In the genomic region with DNA sequence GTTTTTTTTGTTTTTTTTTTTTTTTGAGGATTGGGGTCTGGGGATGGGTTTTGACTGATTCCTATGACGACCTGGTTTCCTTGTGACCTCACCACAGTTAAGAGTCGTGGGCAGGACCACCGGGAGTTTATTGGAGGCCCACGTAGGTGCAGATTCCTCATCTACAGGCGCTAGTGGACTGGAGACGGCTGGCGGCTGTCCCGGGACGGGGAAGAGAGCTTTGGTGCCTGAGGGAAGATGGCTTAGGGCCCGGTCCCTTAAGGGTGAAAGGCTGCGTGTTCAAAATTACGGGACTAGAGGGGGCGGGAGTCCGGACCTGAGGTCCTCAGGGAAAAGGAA, we compare ENCODE assay signal across 8 cellular contexts. TPM values are rescaled to one million over a fixed set of nuclear protein-coding genes. Genes with fewer than 3 reads are reported as not detected.
DNase-seq lines count a peak whose midpoint lies in the region; ATAC-seq and TF ChIP-seq lines count a peak whose summit lies in the region.

No MANE protein-coding gene starts in this region.

- peak in 2 of 4 donors; percentile 2 to 17 for ATAC-seq in heart left ventricle
- no peak for ATAC-seq in HG02642 (IDR thresholded peaks at IDR 0.05; ENCODE audit: poor library complexity, unreplicated experiment)
- no peak for ATAC-seq in HG03442 (IDR thresholded peaks at IDR 0.05; ENCODE audit: unreplicated experiment)

- peak overlapping the region; percentile 99 for H3K9ac ChIP-seq in SK-N-SH

- peaks cover 3% of the 10 kb centered on the region for H3K4me1 Mint-ChIP-seq in glutamatergic neuron (ENCODE audit: low read depth, unreplicated experiment)

- H3K27ac ChIP-seq in SK-N-SH (ENCODE audit: low read depth in 2 of 2, low read length in 1 of 2) (peak overlapping the region; percentile 34 to 86), heart left ventricle (peak overlapping the region; percentile 93 to 99 (median 98)), sigmoid colon (peak overlapping the region; percentile 93 to 98 (median 96))

- H4K20me1 ChIP-seq in SK-N-SH (ENCODE audit: insufficient read depth) = no peaks in the 10 kb centered on the region

- H3F3A ChIP-seq in SK-N-SH (replicated peaks; ENCODE audit: insufficient read depth) = peaks cover 4% of the 10 kb centered on the region

- H3K4me3 ChIP-seq in SK-N-SH (ENCODE audit: low read depth in 2 of 2, low read length in 1 of 2) (peak overlapping the region; percentile 64 to 91), heart left ventricle (peak overlapping the region; percentile 16 to 97 (median 89)), sigmoid colon (peak overlapping the region; percentile 76 to 92 (median 85))

- H3K27me3 ChIP-seq in SK-N-SH (ENCODE audit: insufficient read depth) (no peaks in the 10 kb centered on the region), heart left ventricle (peaks cover 0 to 12% (median 0%) of the 10 kb centered on the region in 9 donors), sigmoid colon (no peaks in the 10 kb centered on the region)

- DNase-seq in GM10266 (ENCODE audit: extremely low spot score) (peak; percentile 46), SK-N-SH (peak; percentile 48), heart left ventricle (peak in 4 of 5 donors; percentile 51 to 69 (median 63)), sigmoid colon (peak; percentile 86), SKM-1 treated with dmso at 0.1 percent for 144 hours (lab: John Stamatoyannopoulos, UW; ENCODE audit: unreplicated experiment) (no peak), glutamatergic neuron (no peak)

- TF ChIP-seq EP300 in SK-N-SH (IDR thresholded peaks at IDR 0.05; ENCODE audit: borderline replicate concordance in 1 of 2, low read depth in 1 of 2, low read length in 1 of 2) = no peak
- TF ChIP-seq EP300 in sigmoid colon (IDR thresholded peaks at IDR 0.05) = no peak

- H3K9me2 ChIP-seq in SK-N-SH = no peaks in the 10 kb centered on the region

- no peak for TF ChIP-seq RAD21 in SK-N-SH (IDR thresholded peaks at IDR 0.05; ENCODE audit: low read length)

- intact Hi-C loops in heart left ventricle (cut with DNase I) = loop anchor here in 1 of 10 donors (1.0 kb wide), 1 partner anchor 80 kb away; no protein-coding TSS in a partner anchor
- intact Hi-C loops in sigmoid colon (cut with DNase I) = loop anchor here (1.0 kb wide), 1 partner anchor 80 kb away; no protein-coding TSS in a partner anchor

- peaks cover 3% of the 10 kb centered on the region for H3K27me3 Mint-ChIP-seq in glutamatergic neuron (ENCODE audit: unreplicated experiment)

- H3K9me3 ChIP-seq in SK-N-SH (no peaks in the 10 kb centered on the region), heart left ventricle (peaks cover 0 to under 1% (median 0%) of the 10 kb centered on the region in 12 donors), sigmoid colon (no peaks in the 10 kb centered on the region)

- peak overlapping the region; percentile 94 for H3K4me2 ChIP-seq in SK-N-SH

- WGBS in SK-N-SH (ENCODE audit: low lambda C conversion rate) = 1% methylated on average over 14 of the region's 14 CpGs
- 1 to 2% (median 1%) methylated on average over 14 of the region's 14 CpGs for WGBS in heart left ventricle, 4 donors
- WGBS in sigmoid colon, 2 donors = 1% methylated on average over 14 of the region's 14 CpGs

- CTCF ChIA-PET in SK-N-SH (lab: Yijun Ruan, JAX) = interaction anchor here (0.8 to 1.2 kb wide), 2 partner anchors 13 to 80 kb away, joined by 3 read pairs; no protein-coding TSS in a partner anchor

- H2AFZ ChIP-seq in SK-N-SH (ENCODE audit: low read depth) = peak overlapping the region; percentile 91

- POLR2A ChIA-PET in SK-N-SH (lab: Yijun Ruan, JAX) = no interaction called here

- TF ChIP-seq CTCF in GM10266 (IDR thresholded peaks at IDR 0.05; ENCODE audit: control insufficient read depth, insufficient read depth, low read depth, missing control alignments) (no peak), SK-N-SH (IDR thresholded peaks at IDR 0.05) (no peak), heart left ventricle (IDR thresholded peaks at IDR 0.05) (no peak), sigmoid colon (IDR thresholded peaks at IDR 0.05) (no peak), glutamatergic neuron (IDR thresholded peaks at IDR 0.05; ENCODE audit: partially characterized antibody, unreplicated experiment) (no peak)

- H3K27ac Mint-ChIP-seq in glutamatergic neuron (ENCODE audit: unreplicated experiment) = no peak overlapping the region

- no peak for TF ChIP-seq POLR2A in heart left ventricle (IDR thresholded peaks at IDR 0.05)
- TF ChIP-seq POLR2A in sigmoid colon (IDR thresholded peaks at IDR 0.05) = no peak

- H3K36me3 ChIP-seq in SK-N-SH (replicated peaks in 1 of 2; ENCODE audit: control insufficient read depth in 1 of 2, insufficient read depth in 2 of 2, low read length in 1 of 2) = peaks cover 4 to 16% of the 10 kb centered on the region in 2 experiments
- peaks cover 0 to 21% (median 16%) of the 10 kb centered on the region in 9 donors for H3K36me3 ChIP-seq in heart left ventricle
- H3K36me3 ChIP-seq in sigmoid colon = peaks cover 0 to 20% (median 9%) of the 10 kb centered on the region in 4 donors

- H3K4me1 ChIP-seq in SK-N-SH (ENCODE audit: control insufficient read depth in 1 of 2, insufficient read depth in 2 of 2, low read depth in 1 of 2, low read length in 1 of 2) = no peaks in the 10 kb centered on the region; a peak in 1 of 4 replicates
- peaks cover 0 to 23% (median 7%) of the 10 kb centered on the region in 12 donors for H3K4me1 ChIP-seq in heart left ventricle
- H3K4me1 ChIP-seq in sigmoid colon = peaks cover 0 to 34% (median 20%) of the 10 kb centered on the region in 4 donors

- H3K79me2 ChIP-seq in SK-N-SH (ENCODE audit: insufficient read depth) = peaks cover 39% of the 10 kb centered on the region

- H3K4me3 Mint-ChIP-seq in glutamatergic neuron (ENCODE audit: unreplicated experiment) = no peak overlapping the region

- H3K36me3 Mint-ChIP-seq in glutamatergic neuron (ENCODE audit: unreplicated experiment) = peaks cover 4% of the 10 kb centered on the region

- peaks cover 6% of the 10 kb centered on the region for H3K9me3 Mint-ChIP-seq in glutamatergic neuron (ENCODE audit: unreplicated experiment)

TF ChIP-seq in SK-N-SH, 30 proteins besides CTCF, POLR2A, EP300 and RAD21 (continues in another document):
- TF ChIP-seq RFX5 (IDR thresholded peaks at IDR 0.05; ENCODE audit: low read length) (no peak), POLR2AphosphoS5 (IDR thresholded peaks at IDR 0.05; ENCODE audit: low read depth, low read length) (no peak), PBX3 (IDR thresholded peaks at IDR 0.05) (no peak), MXI1 (IDR thresholded peaks at IDR 0.05; ENCODE audit: low read depth, low read length) (no peak)
- TF ChIP-seq, protein P1, sequence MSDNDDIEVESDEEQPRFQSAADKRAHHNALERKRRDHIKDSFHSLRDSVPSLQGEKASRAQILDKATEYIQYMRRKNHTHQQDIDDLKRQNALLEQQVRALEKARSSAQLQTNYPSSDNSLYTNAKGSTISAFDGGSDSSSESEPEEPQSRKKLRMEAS (IDR thresholded peaks at IDR 0.05; ENCODE audit: low read depth) = no peak

RNA-seq across cellular contexts. Expression of gene TEAD2, which starts 0.7 kb away (rescaled TPM):
- 24.7 and 27.9 TPM in 2 replicates for polyA plus RNA-seq in SK-N-SH (2012; rRNA removed)
- 17.4 and 22.3 TPM in 2 replicates for polyA plus RNA-seq in SK-N-SH (2012; cell fraction: cytosol; rRNA removed)
- polyA plus RNA-seq in SK-N-SH (2012; cell fraction: nucleus; rRNA removed) = 32.3 and 39.7 TPM in 2 replicates
- 10 to 100 TPM; 31.1 to 77.2 (median 54.3) TPM for total RNA-seq in heart left ventricle
- 10 to 100 TPM; 44.9 to 52.2 TPM for polyA plus RNA-seq in heart left ventricle
- 10 to 100 TPM; 60.6 to 74.9 (median 61.3) TPM for total RNA-seq in sigmoid colon
- polyA plus RNA-seq in sigmoid colon = 10 to 100 TPM in 2 of 3 donors, 1 to 10 TPM in 1; 5.8 to 17.9 (median 10.2) TPM
- total RNA-seq in glutamatergic neuron (ENCODE audit: unreplicated experiment) = 140 TPM

RNA-seq across cellular contexts. Expression of gene DKKL1, which starts 0.8 kb away (rescaled TPM):
- polyA plus RNA-seq in SK-N-SH (2012; rRNA removed) (0.36 and 0.47 TPM in 2 replicates), heart left ventricle (under 1 TPM in 1 of 2 donors, not detected in 1; 0.24 TPM), sigmoid colon (1 to 10 TPM in 1 of 3 donors, under 1 TPM in 1, not detected in 1; 0.17 to 3.6 TPM)
- polyA plus RNA-seq in SK-N-SH (2012; cell fraction: cytosol; rRNA removed) = 0.26 and 0.40 TPM in 2 replicates
- polyA plus RNA-seq in SK-N-SH (2012; cell fraction: nucleus; rRNA removed) = 0.55 and 0.82 TPM in 2 replicates
- total RNA-seq in heart left ventricle (under 1 TPM in 1 of 9 donors, not detected in 8; 0.51 TPM), sigmoid colon (1 to 10 TPM in 2 of 4 donors, not detected in 2; 1.8 to 2.0 TPM), glutamatergic neuron (ENCODE audit: unreplicated experiment) (2.8 TPM)

RNA-seq across cellular contexts. Expression of gene KASH5, which starts 25.2 kb away (rescaled TPM):
- polyA plus RNA-seq in SK-N-SH (2012; rRNA removed) (0.03 and 0.20 TPM in 2 replicates), heart left ventricle (not detected), sigmoid colon (under 1 TPM in 1 of 3 donors, not detected in 2; 0.04 TPM)
- polyA plus RNA-seq in SK-N-SH (2012; cell fraction: cytosol; rRNA removed) = 0.06 and 0.08 TPM in 2 replicates
- 0.42 and 0.52 TPM in 2 replicates for polyA plus RNA-seq in SK-N-SH (2012; cell fraction: nucleus; rRNA removed)
- total RNA-seq in heart left ventricle (not detected), sigmoid colon (not detected), glutamatergic neuron (ENCODE audit: unreplicated experiment) (0.49 TPM)

RNA-seq across cellular contexts. Expression of gene CD37, which starts 27.7 kb away (rescaled TPM):
- not detected in 2 replicates for polyA plus RNA-seq in SK-N-SH (2012; rRNA removed)
- polyA plus RNA-seq in SK-N-SH (2012; cell fraction: cytosol; rRNA removed) = not detected in 2 replicates
- polyA plus RNA-seq in SK-N-SH (2012; cell fraction: nucleus; rRNA removed) = 0.50 TPM in 1 of 2 replicates, not detected in the other
- 10 to 100 TPM in 2 of 9 donors, 1 to 10 TPM in 7; 1.4 to 45.2 (median 4.2) TPM for total RNA-seq in heart left ventricle
- polyA plus RNA-seq in heart left ventricle = 1 to 10 TPM; 3.3 to 3.9 TPM
- total RNA-seq in sigmoid colon = 10 to 100 TPM in 1 of 4 donors, 1 to 10 TPM in 3; 5.8 to 10.3 (median 9.2) TPM
- polyA plus RNA-seq in sigmoid colon = 100 to 1,000 TPM in 1 of 3 donors, 10 to 100 TPM in 1, 1 to 10 TPM in 1; 7.2 to 220 (median 14.3) TPM
- total RNA-seq in glutamatergic neuron (ENCODE audit: unreplicated experiment) = not detected

RNA-seq across cellular contexts. Expression of gene SLC6A16, which starts 37.9 kb away (rescaled TPM):
- polyA plus RNA-seq in SK-N-SH (2012; rRNA removed) (0.33 and 0.80 TPM in 2 replicates), heart left ventricle (under 1 TPM; 0.33 to 0.53 TPM), sigmoid colon (under 1 TPM in 2 of 3 donors, not detected in 1; under 0.01 to 0.85 TPM)
- 0.20 and 0.41 TPM in 2 replicates for polyA plus RNA-seq in SK-N-SH (2012; cell fraction: cytosol; rRNA removed)
- 2.7 and 6.3 TPM in 2 replicates for polyA plus RNA-seq in SK-N-SH (2012; cell fraction: nucleus; rRNA removed)
- total RNA-seq in heart left ventricle (1 to 10 TPM in 1 of 9 donors, under 1 TPM in 8; 0.27 to 1.3 (median 0.40) TPM), sigmoid colon (1 to 10 TPM; 1.1 to 3.6 (median 2.2) TPM), glutamatergic neuron (ENCODE audit: unreplicated experiment) (6.6 TPM)

Comparison
In these comparisons a context has a peak if more than half of its experiments do, and no peak if none do; other contexts are left out.
1. DNase-seq: peak in GM10266 (single experiment), SK-N-SH (single experiment), heart left ventricle (4 of 5) and sigmoid colon (single experiment); none in SKM-1 treated with dmso at 0.1 percent for 144 hours (single experiment) and glutamatergic neuron (single experiment).
2. Peak in every context shown above with its lines, with median percentiles within 50 percentile points of each other: H3K27ac ChIP-seq and H3K4me3 ChIP-seq.